In genomic region chr3:42581400-42581708, GRCh38 we compare ENCODE assay signal across 8 cellular contexts. TPM values are rescaled to one million over a fixed set of nuclear protein-coding genes. Genes with fewer than 3 reads are reported as not detected.
DNase-seq lines count a peak whose midpoint lies in the region; ATAC-seq and TF ChIP-seq lines count a peak whose summit lies in the region.

No MANE protein-coding gene starts in this region.

- peak overlapping the region; percentile 83 for H3K4me3 Mint-ChIP-seq in WTC11
- peak overlapping the region; percentile 96 for H3K4me3 Mint-ChIP-seq in stimulated activated memory B cell treated with anti-CD40 and anti-IgM and Interleukin-4, amounts not matched to agents 10 μg/mL and 1 μg/mL and 100 μg/mL, for 72 hours

- no peaks in the 10 kb centered on the region; the same call in 1 of the 2 replicates for H3K36me3 ChIP-seq in iPS DF 6.9 (ENCODE audit: control insufficient read depth, insufficient read depth, low read length)

- peak; percentile 19 for DNase-seq in NCI-H2171 treated with DMSO at 0.1 percent for 48 hours (lab: John Stamatoyannopoulos, UW)
- no peak for DNase-seq in NCI-H2171 (lab: John Stamatoyannopoulos, UW)
- DNase-seq in WTC11 (ENCODE audit: low spot score) = no peak
- no peak for DNase-seq in iPS DF 6.9 (ENCODE audit: low read depth, low spot score)
- DNase-seq in central memory CD4-positive, alpha-beta T cell = no peak
- no peak for DNase-seq in UCSD-AML1 (lab: John Stamatoyannopoulos, UW; ENCODE audit: unreplicated experiment)

- H3K4me1 Mint-ChIP-seq in WTC11 = peaks cover 41% of the 10 kb centered on the region
- peaks cover 53% of the 10 kb centered on the region for H3K4me1 Mint-ChIP-seq in stimulated activated memory B cell treated with anti-CD40 and anti-IgM and Interleukin-4, amounts not matched to agents 10 μg/mL and 1 μg/mL and 100 μg/mL, for 72 hours

- peaks cover 14% of the 10 kb centered on the region for H3K36me3 Mint-ChIP-seq in WTC11
- H3K36me3 Mint-ChIP-seq in stimulated activated memory B cell treated with anti-CD40 and anti-IgM and Interleukin-4, amounts not matched to agents 10 μg/mL and 1 μg/mL and 100 μg/mL, for 72 hours = peaks cover 19% of the 10 kb centered on the region

- ATAC-seq in WTC11 (no peak), HG03460 (IDR thresholded peaks at IDR 0.05; ENCODE audit: unreplicated experiment) (no peak)
- ATAC-seq in stimulated activated memory B cell treated with anti-CD40 and anti-IgM and Interleukin-4, amounts not matched to agents 10 μg/mL and 1 μg/mL and 100 μg/mL, for 72 hours = no peak

- TF ChIP-seq CTCF in WTC11 (IDR thresholded peaks at IDR 0.05) = no peak

- CTCF ChIA-PET in WTC11 (lab: Charles Lee) = interaction anchor here (1.0 to 2.7 kb wide), 5 partner anchors 9 to 130 kb away, joined by 3 to 17 read pairs (median 7); partner anchors contain the start of gene SS18L2

- WGBS in iPS DF 6.9 (ENCODE audit: insufficient coverage, insufficient read length) = no CpG with 5 or more reads among the region's 11 CpGs

- no peaks in the 10 kb centered on the region for H3K9me3 ChIP-seq in iPS DF 6.9 (ENCODE audit: control insufficient read depth, insufficient read depth, low read length)

- no peak overlapping the region for H3K27ac ChIP-seq in iPS DF 6.9 (ENCODE audit: low read length)

- no peaks in the 10 kb centered on the region for H3K27me3 Mint-ChIP-seq in WTC11 (ENCODE audit: low read depth)
- no peaks in the 10 kb centered on the region for H3K27me3 Mint-ChIP-seq in stimulated activated memory B cell treated with anti-CD40 and anti-IgM and Interleukin-4, amounts not matched to agents 10 μg/mL and 1 μg/mL and 100 μg/mL, for 72 hours

- peak overlapping the region; percentile 48; the same call in 1 of the 2 replicates for H3K27ac Mint-ChIP-seq in WTC11
- peak overlapping the region; percentile 89 for H3K27ac Mint-ChIP-seq in stimulated activated memory B cell treated with anti-CD40 and anti-IgM and Interleukin-4, amounts not matched to agents 10 μg/mL and 1 μg/mL and 100 μg/mL, for 72 hours

- H3K4me1 ChIP-seq in iPS DF 6.9 (ENCODE audit: control insufficient read depth, insufficient read depth, low read length) = 0 out of 2 replicates have a peak, but pooled peaks cover 1% of the 10 kb centered on the region

- H3K4me3 ChIP-seq in iPS DF 6.9 (ENCODE audit: low read length) = peak overlapping the region; percentile 69

- H3K27me3 ChIP-seq in iPS DF 6.9 (ENCODE audit: control insufficient read depth, insufficient read depth, low read length) = no peaks in the 10 kb centered on the region

- H3K9me3 Mint-ChIP-seq in WTC11 = peaks cover 8% of the 10 kb centered on the region
- H3K9me3 Mint-ChIP-seq in stimulated activated memory B cell treated with anti-CD40 and anti-IgM and Interleukin-4, amounts not matched to agents 10 μg/mL and 1 μg/mL and 100 μg/mL, for 72 hours = peaks cover 3% of the 10 kb centered on the region

- POLR2A ChIA-PET in WTC11 (lab: Charles Lee) = interaction anchor here (0.9 to 3.2 kb wide), 4 partner anchors 10 to 70 kb away, joined by 3 to 19 read pairs (median 4); partner anchors contain the start of genes NKTR and SS18L2

TF ChIP-seq in WTC11, 78 proteins besides CTCF, POLR2A, EP300 and RAD21:
- TF ChIP-seq CREB1 (CRISPR knock-in tag; IDR thresholded peaks at IDR 0.05) (no peak), ELF4 (CRISPR knock-in tag; IDR thresholded peaks at IDR 0.05; ENCODE audit: low read depth) (0 out of 2 replicates have a peak, but pooled peaks have one; percentile 66)

RNA-seq across cellular contexts. Expression of gene SEC22C, which starts 0.4 kb away (rescaled TPM):
- total RNA-seq in WTC11 (2021) = 35.2 to 37.0 TPM (median 37.0 TPM) in 3 replicates

RNA-seq across cellular contexts. Expression of gene SS18L2, which starts 9.3 kb away (rescaled TPM):
- total RNA-seq in WTC11 (2021) = 52.9 to 65.0 TPM (median 62.6 TPM) in 3 replicates

RNA-seq across cellular contexts. Expression of gene NKTR, which starts 19.1 kb away (rescaled TPM):
- total RNA-seq in WTC11 (2021) = 76.4 to 89.3 TPM (median 82.3 TPM) in 3 replicates
